Comparison of ENCODE assay signal across 8 cellular contexts in genomic region chr7:12686894-12687212, GRCh38. TPM values are rescaled to one million over a fixed set of nuclear protein-coding genes. Genes with fewer than 3 reads are reported as not detected.
DNase-seq lines count a peak whose midpoint lies in the region; FAIRE-seq and TF ChIP-seq lines count a peak whose summit lies in the region.

No MANE protein-coding gene starts in this region.

- H4K20me1 ChIP-seq in PC-9 (ENCODE audit: insufficient read depth) = no peaks in the 10 kb centered on the region; the same call in 1 of the 2 replicates

- no peaks in the 10 kb centered on the region for H3K9me2 ChIP-seq in PC-9 (ENCODE audit: insufficient read depth)

- H3K27me3 ChIP-seq in PC-9 (ENCODE audit: insufficient read depth, low read depth) = no peaks in the 10 kb centered on the region
- no peaks in the 10 kb centered on the region for H3K27me3 ChIP-seq in esophagus (ENCODE audit: control insufficient read depth in 1 of 2, insufficient read depth in 2 of 2, low read length in 2 of 2)

- H3F3A ChIP-seq in PC-9 (ENCODE audit: insufficient read depth, low read depth) = peaks cover 17% of the 10 kb centered on the region

- CTCF ChIA-PET in PC-9 (lab: Charles Lee) = interaction anchor here (0.6 to 1.8 kb wide), 12 partner anchors 9 to 573 kb away, joined by 3 to 14 read pairs (median 4); no protein-coding TSS in a partner anchor

- peak; percentile 56; the same call in 1 of the 2 replicates for TF ChIP-seq CTCF in PC-9 (conservative IDR thresholded peaks at IDR 0.05)
- TF ChIP-seq CTCF in retinal pigment epithelial cell (conservative IDR thresholded peaks at IDR 0.05; ENCODE audit: low read depth, low read length) = no peak

- H3K4me1 ChIP-seq in PC-9 (replicated peaks; ENCODE audit: insufficient read depth) = peaks cover 15% of the 10 kb centered on the region; the same call in 1 of the 2 replicates
- no peaks in the 10 kb centered on the region for H3K4me1 ChIP-seq in esophagus (ENCODE audit: control insufficient read depth in 2 of 2, insufficient read depth in 2 of 2, low read length in 1 of 2)

- peak overlapping the region; percentile 98 for H2AFZ ChIP-seq in PC-9

- no peak for FAIRE-seq in GM19239 (lab: Jason Lieb, UNC)

- WGBS in esophagus, 2 donors = 0 to 1% methylated on average over 31 to 34 of the region's 34 CpGs

- intact Hi-C loops in PC-9 (cut with micrococcal nuclease; ENCODE audit: unreplicated experiment) = loop anchor here (1.0 to 5.0 kb wide), 13 partner anchors 20 to 576 kb away; no protein-coding TSS in a partner anchor

- peak overlapping the region; percentile 99 for H3K4me2 ChIP-seq in PC-9

- H3K4me3 ChIP-seq in PC-9 = peak overlapping the region; percentile 77
- H3K4me3 ChIP-seq in esophagus (ENCODE audit: low read depth in 1 of 2, low read length in 2 of 2) = peak overlapping the region; percentile 72 to 83
- peak overlapping the region; percentile 86 for H3K4me3 ChIP-seq in retinal pigment epithelial cell (ENCODE audit: low read length)

- BruUV-seq in PC-9 (replicated peaks; lab: Mats Ljungman, UMichigan) = TSS peak; percentile 4

- H3K79me2 ChIP-seq in PC-9 (ENCODE audit: low read depth) = peaks cover 17% of the 10 kb centered on the region

- H3K27ac ChIP-seq in PC-9 = peak overlapping the region; percentile 63
- peak overlapping the region; percentile 84 to 95 for H3K27ac ChIP-seq in esophagus (ENCODE audit: low read depth in 2 of 2, low read length in 1 of 2)

- POLR2A ChIA-PET in PC-9 (lab: Charles Lee; ENCODE audit: unreplicated experiment) = interaction anchor here (0.6 to 1.5 kb wide), 9 partner anchors 24 to 702 kb away, joined by 3 to 12 read pairs (median 4); no protein-coding TSS in a partner anchor

- peak; percentile 22 for TF ChIP-seq POLR2A in GM18526 (IDR thresholded peaks at IDR 0.05; ENCODE audit: extremely low read depth, insufficient read length)

- H3K9me3 ChIP-seq in PC-9 (ENCODE audit: insufficient read depth, low read depth) (no peaks in the 10 kb centered on the region), esophagus (ENCODE audit: control insufficient read depth in 2 of 2, insufficient read depth in 1 of 2, low read depth in 1 of 2, low read length in 1 of 2) (no peaks in the 10 kb centered on the region)

- DNase-seq in PC-9 = no peak
- DNase-seq in retinal pigment epithelial cell (ENCODE audit: low read depth) = no peak
- DNase-seq in stimulated activated CD4-positive, alpha-beta T cell treated with anti-CD3 and anti-CD28 coated beads, Interleukin-4, amount 100 ng/mL, for 24 hours = no peak
- DNase-seq in GM19239 (ENCODE audit: insufficient read length, low spot score) = no peak
- DNase-seq in RKO (ENCODE audit: low spot score) = no peak
- no peak for DNase-seq in activated CD4-positive, alpha-beta T cell treated with anti-CD3 and anti-CD28 coated beads, Interleukin-2, amount 50 U/mL, for 4 hours

- H3K36me3 ChIP-seq in PC-9 (ENCODE audit: low read depth) (no peaks in the 10 kb centered on the region), esophagus (ENCODE audit: control insufficient read depth in 2 of 2, insufficient read depth in 2 of 2, low read length in 1 of 2) (no peaks in the 10 kb centered on the region)

RNA-seq across cellular contexts. Expression of gene ARL4A, which starts 0.6 kb away (rescaled TPM):
- total RNA-seq in PC-9 (2021) = 17.9 and 18.0 TPM in 2 replicates
- 10 to 100 TPM; 29.3 to 43.0 TPM for polyA plus RNA-seq in esophagus
